In genomic region chr3:177620073-177620472, GRCh38 we compare ENCODE assay signal across 1 cellular context.
A peak's percentile ranks its signal among the peaks of the same experiment; 100 is the strongest.
TF ChIP-seq lines count a peak whose summit lies in the region.

No MANE protein-coding gene starts in this region.

TF ChIP-seq in K562, 482 proteins besides CTCF, POLR2A, EP300 and RAD21 (continued from another document and continues in another):
- no peak for TF ChIP-seq ZBTB40 (IDR thresholded peaks at IDR 0.05)
- no peak for TF ChIP-seq ZBTB40 (CRISPR knock-in tag; IDR thresholded peaks at IDR 0.05)
- no peak for TF ChIP-seq MITF (IDR thresholded peaks at IDR 0.05)
- no peak for TF ChIP-seq ZNF449 (CRISPR knock-in tag; IDR thresholded peaks at IDR 0.05)
- no peak for TF ChIP-seq RBM25 (IDR thresholded peaks at IDR 0.05; ENCODE audit: low read depth, low read length, severe bottlenecking)
- TF ChIP-seq POLR2B (IDR thresholded peaks at IDR 0.05; ENCODE audit: low read depth, partially characterized antibody), result no peak
- no peak for TF ChIP-seq EZH2 (IDR thresholded peaks at IDR 0.05; ENCODE audit: borderline replicate concordance, low read depth, low read length)
- TF ChIP-seq CUX1 (CRISPR knock-in tag; IDR thresholded peaks at IDR 0.05), result no peak
- TF ChIP-seq ZBTB5 (IDR thresholded peaks at IDR 0.05), result no peak
- no peak for TF ChIP-seq ETV1 (tag; conservative IDR thresholded peaks at IDR 0.05; ENCODE audit: low read depth)
- 0 out of 2 replicates have a peak, but pooled peaks have one; percentile 32 for TF ChIP-seq SMARCA4 (IDR thresholded peaks at IDR 0.05)
- no peak for TF ChIP-seq FOXK1 (CRISPR knock-in tag; IDR thresholded peaks at IDR 0.05; ENCODE audit: borderline replicate concordance)
- no peak for TF ChIP-seq ZNF518B (CRISPR knock-in tag; IDR thresholded peaks at IDR 0.05)
- TF ChIP-seq PTBP1 (IDR thresholded peaks at IDR 0.05; ENCODE audit: low read depth, low read length), result no peak
- TF ChIP-seq HDAC3 (IDR thresholded peaks at IDR 0.05; ENCODE audit: borderline replicate concordance, partially characterized antibody), result no peak
- no peak for TF ChIP-seq ZNF347 (CRISPR knock-in tag; IDR thresholded peaks at IDR 0.05; ENCODE audit: low read depth)
- no peak for TF ChIP-seq KLF13 (tag; IDR thresholded peaks at IDR 0.05; ENCODE audit: borderline replicate concordance, low read depth)
- TF ChIP-seq MEIS2 (IDR thresholded peaks at IDR 0.05; ENCODE audit: partially characterized antibody), result no peak
- TF ChIP-seq ZSCAN32 (CRISPR knock-in tag; IDR thresholded peaks at IDR 0.05), result no peak
- no peak for TF ChIP-seq NCOA4 (IDR thresholded peaks at IDR 0.05; ENCODE audit: partially characterized antibody)
- TF ChIP-seq NCOR1 (IDR thresholded peaks at IDR 0.05), result 0 out of 2 replicates have a peak, but pooled peaks have one; percentile 9
- no peak for TF ChIP-seq BACH1 (tag; IDR thresholded peaks at IDR 0.05)
- TF ChIP-seq TRIM24 (IDR thresholded peaks at IDR 0.05), result 0 out of 4 replicates have a peak, but pooled peaks of 1 of the 2 experiments have one; percentile 32
- no peak for TF ChIP-seq TFAP4 (CRISPR knock-in tag; IDR thresholded peaks at IDR 0.05; ENCODE audit: borderline replicate concordance)
- no peak for TF ChIP-seq YY1 (IDR thresholded peaks at IDR 0.05; ENCODE audit: borderline replicate concordance in 1 of 3, control insufficient read depth in 1 of 3, extremely low read depth in 1 of 3, insufficient read depth in 3 of 3, insufficient read length in 1 of 3, insufficient replicate concordance in 2 of 3, low read depth in 1 of 3, low read length in 2 of 3)
- no peak for TF ChIP-seq ATF2 (CRISPR knock-in tag; IDR thresholded peaks at IDR 0.05)
- TF ChIP-seq MXI1 (IDR thresholded peaks at IDR 0.05; ENCODE audit: low read depth, low read length), result no peak
- TF ChIP-seq GATAD2A (IDR thresholded peaks at IDR 0.05), result no peak
- TF ChIP-seq DPF2 (IDR thresholded peaks at IDR 0.05), result peak; percentile 51
- TF ChIP-seq ZNF584 (CRISPR knock-in tag; IDR thresholded peaks at IDR 0.05; ENCODE audit: low read depth), result no peak
